ENCODE assay signal across 9 cellular contexts in genomic region chr6:32637219-32637880, GRCh38. TPM values are rescaled to one million over a fixed set of nuclear protein-coding genes. Genes with fewer than 3 reads are reported as not detected.
DNase-seq lines count a peak whose midpoint lies in the region; ATAC-seq and TF ChIP-seq lines count a peak whose summit lies in the region.
"Had no signal": no experiment of that assay in that cellular context is flagged by ENCODE, and none has a peak within 500 bp of the region (broad histone marks: within the 10 kb centered on the region; RNA-seq: fewer than 3 reads in every experiment).

TSS of gene HLA-DQA1 (plus strand) at chr6:32637406. CDS start at chr6:32637459, 53 bp downstream.

- H3K27ac ChIP-seq in sigmoid colon: no peak within 1 kb of the TSS

- WGBS in sigmoid colon, 2 donors: 38 to 48% methylated on average over 7 of the region's 7 CpGs

- TF ChIP-seq POLR2A in sigmoid colon (IDR thresholded peaks at IDR 0.05): no peak

- H3K9me3 ChIP-seq in sigmoid colon: no peaks in the 10 kb centered on the region

- intact Hi-C loops in left colon (cut with DNase I, micrococcal nuclease) (no loop called here), sigmoid colon (cut with DNase I) (no loop called here)

- H3K4me1 ChIP-seq in sigmoid colon: no peaks in the 10 kb centered on the region

- peaks cover 0 to 5% (median 0%) of the 10 kb centered on the region in 3 donors for H3K27me3 ChIP-seq in sigmoid colon

- CTCF ChIA-PET in GM10248 (lab: Yijun Ruan, JAX): interaction anchor here (1.2 to 2.5 kb wide), 6 partner anchors 10 to 206 kb away, joined by 3 to 11 read pairs (median 4); no protein-coding TSS in a partner anchor

- DNase-seq in GM10248 (ENCODE audit: extremely low spot score) (peak; percentile 78), HT1080 (ENCODE audit: low read depth) (peak; percentile 3), left colon (no peak), sigmoid colon (no peak), NCI-H1930 (lab: John Stamatoyannopoulos, UW) (no peak), hippocampal formation (lab: John Stamatoyannopoulos, UW) (no peak)
- no peak for DNase-seq in activated CD4-positive, alpha-beta T cell treated with anti-CD3 and anti-CD28 coated beads for 48 hours

- POLR2A ChIA-PET in GM10248 (lab: Yijun Ruan, JAX): interaction anchor here (0.6 to 2.5 kb wide), 5 partner anchors 15 to 353 kb away, joined by 4 to 8 read pairs (median 5); partner anchors contain the start of genes HLA-DQB1 and HLA-DRA

- H3K36me3 ChIP-seq in sigmoid colon: no peaks in the 10 kb centered on the region

- TF ChIP-seq EP300 in sigmoid colon (IDR thresholded peaks at IDR 0.05): no peak

- H3K4me3 ChIP-seq in sigmoid colon: peak within 1 kb of the TSS in 1 of 4 donors; percentile 17

- TF ChIP-seq CTCF in GM10248 (IDR thresholded peaks at IDR 0.05; ENCODE audit: control extremely low read depth, extremely low read depth, low read depth, missing control alignments) (no peak), sigmoid colon (IDR thresholded peaks at IDR 0.05) (no peak)

- ATAC-seq in GM21360 (IDR thresholded peaks at IDR 0.05; ENCODE audit: unreplicated experiment) (peak; percentile 56), left colon (peak; percentile 25)

RNA-seq across cellular contexts. Expression of gene HLA-DQA1, which starts in this region (rescaled TPM):
- not detected in 2 replicates for total RNA-seq in HT1080 (2014; rRNA removed; shearing (Covaris generic))
- not detected in 2 replicates for polyA plus RNA-seq in HT1080 (2015; cell fraction: cytosol; rRNA removed)
- polyA plus RNA-seq in HT1080 (2015; cell fraction: nucleus; rRNA removed): not detected in 2 replicates
- total RNA-seq in left colon (10 to 100 TPM in 1 of 2 donors, 1 to 10 TPM in 1; 5.1 to 45.0 TPM), sigmoid colon (1 to 10 TPM in 3 of 4 donors, under 1 TPM in 1; 0.16 to 9.5 (median 4.0) TPM)
- polyA plus RNA-seq in sigmoid colon: 100 to 1,000 TPM in 2 of 3 donors, 10 to 100 TPM in 1; 32.4 to 250 (median 129) TPM
- polyA plus RNA-seq: keratinocyte had no signal

Comparison
In these comparisons a context has a peak if more than half of its experiments do, and no peak if none do; other contexts are left out.
1. Peak in DNase-seq in HT1080; RNA of the gene not detected or under 1 TPM.